ENCODE assay signal across 8 cellular contexts in the genomic region with DNA sequence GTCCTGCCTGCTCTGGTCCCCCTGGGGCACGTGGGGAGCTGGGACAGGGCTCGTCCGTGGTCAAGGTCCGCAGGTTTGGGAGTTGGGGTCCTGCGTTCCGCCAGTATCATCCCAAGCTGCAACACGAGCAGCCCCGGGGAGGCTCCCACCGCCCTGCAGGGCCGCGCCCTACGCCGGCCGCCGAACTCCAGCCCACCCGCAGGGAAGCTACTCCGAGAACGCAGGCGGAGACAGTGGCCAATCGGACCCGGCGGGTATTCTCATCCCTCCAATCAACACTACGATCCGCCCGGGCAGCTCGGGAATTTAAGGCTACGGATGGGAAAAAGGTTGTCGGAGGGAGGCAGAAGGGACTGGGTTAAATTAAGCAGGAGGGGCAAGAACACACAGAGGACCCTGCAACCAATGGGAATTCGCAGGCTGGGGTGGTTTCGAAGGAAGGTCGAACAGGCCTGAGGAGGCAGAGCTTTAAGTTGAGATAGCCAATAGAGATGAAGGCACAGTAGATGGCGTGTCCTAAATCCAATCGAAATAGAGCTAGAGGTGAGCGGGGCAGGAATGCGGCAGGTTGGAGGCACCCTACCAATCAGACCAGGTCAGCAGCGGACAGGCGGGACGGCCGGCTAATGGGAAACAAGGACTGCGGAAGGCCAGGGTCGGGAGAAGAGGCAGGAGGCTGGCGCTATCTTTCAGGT.
DNase-seq lines count a peak whose midpoint lies in the region; ATAC-seq, FAIRE-seq and TF ChIP-seq lines count a peak whose summit lies in the region.

No MANE protein-coding gene starts in this region.

- FAIRE-seq in D721Med (lab: Jason Lieb, UNC) = peak; percentile 91
- peak; percentile 98 for FAIRE-seq in HTR-8/SVneo (lab: Jason Lieb, UNC)

- peak; percentile 74 for ATAC-seq in GM21390 (IDR thresholded peaks at IDR 0.05; ENCODE audit: unreplicated experiment)

- DNase-seq in D721Med (ENCODE audit: insufficient read length, low spot score) (peak; percentile 86), HTR-8/SVneo (ENCODE audit: insufficient read length, low spot score) (peak; percentile 99), NOMO-1 treated with DMSO at 0.1 percent for 48 hours (lab: John Stamatoyannopoulos, UW; ENCODE audit: unreplicated experiment) (peak; percentile 100), epithelial cell of prostate (ENCODE audit: low read depth, low spot score) (peak; percentile 99), middle frontal gyrus (ENCODE audit: extremely low spot score, low spot score) (peak; percentile 98)
- DNase-seq in activated CD8-positive, alpha-beta memory T cell treated with anti-CD3 and anti-CD28 coated beads, Interleukin-2, amount 50 U/mL, for 24 hours (ENCODE audit: extremely low read depth) = peak; percentile 93
- DNase-seq in stimulated activated CD8-positive, alpha-beta memory T cell treated with anti-CD3 and anti-CD28 coated beads, Interleukin-2, amount 100 ng/mL, for 48 hours (ENCODE audit: low read depth in 2 of 2) = peak; percentile 80 to 81

- peak overlapping the region; percentile 97 for H3K27ac ChIP-seq in epithelial cell of prostate

- no peak for TF ChIP-seq CTCF in D721Med (IDR thresholded peaks at IDR 0.05; ENCODE audit: insufficient read depth, missing control alignments)

Comparison
In these comparisons a context has a peak if more than half of its experiments do, and no peak if none do; other contexts are left out.
1. Peak in every context shown above with its lines: DNase-seq, ATAC-seq and H3K27ac ChIP-seq.